In the genomic region with DNA sequence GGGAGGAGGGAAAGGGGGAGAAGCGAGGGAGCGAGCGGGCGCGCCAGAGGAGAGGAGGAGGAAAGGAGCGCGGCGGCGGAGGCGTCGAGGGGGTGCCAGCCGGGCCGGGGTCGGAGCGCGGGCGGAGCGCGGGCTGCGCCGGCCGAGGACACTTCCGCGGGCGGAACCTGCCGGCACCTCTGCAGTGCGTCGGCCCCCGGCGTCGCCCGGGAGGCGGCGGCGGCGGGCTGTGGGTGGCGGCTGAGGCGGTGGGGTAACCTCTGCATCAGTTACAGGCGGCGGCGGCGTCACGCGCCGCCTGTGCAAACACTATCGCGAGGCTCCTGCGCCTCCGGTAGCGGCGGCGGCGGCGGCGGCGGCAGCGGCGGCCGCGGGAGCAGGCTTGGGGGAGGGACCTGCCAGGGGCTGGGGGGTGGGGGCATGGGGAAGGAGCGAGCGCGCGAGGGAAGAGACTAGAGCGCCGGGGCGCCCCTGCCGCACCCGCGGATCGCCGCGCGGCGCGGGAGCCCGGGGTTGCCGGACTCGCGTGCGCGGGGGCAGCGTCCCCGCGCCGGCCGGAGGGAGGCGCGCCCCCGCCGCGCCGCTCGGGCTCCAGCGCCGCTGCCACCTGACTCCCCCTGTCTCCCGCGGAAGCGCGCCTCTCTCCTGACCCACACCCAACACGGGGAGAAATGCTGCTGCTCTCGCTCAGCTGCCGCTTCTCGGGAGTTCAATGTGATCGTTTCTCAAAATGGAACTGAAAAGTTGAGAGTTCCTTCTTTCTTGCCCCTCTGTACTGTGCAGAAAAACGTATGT, we compare ENCODE assay signal across 1 cellular context.
TF ChIP-seq lines count a peak whose summit lies in the region.

A gene (minus strand): TSS at position 264 of the 795 bp plus-strand sequence. CDS start 465 bp downstream, outside the sequence.

TF ChIP-seq in K562, 482 proteins besides CTCF, POLR2A, EP300 and RAD21 (continued from another document and continues in another):
- TF ChIP-seq, protein P1, sequence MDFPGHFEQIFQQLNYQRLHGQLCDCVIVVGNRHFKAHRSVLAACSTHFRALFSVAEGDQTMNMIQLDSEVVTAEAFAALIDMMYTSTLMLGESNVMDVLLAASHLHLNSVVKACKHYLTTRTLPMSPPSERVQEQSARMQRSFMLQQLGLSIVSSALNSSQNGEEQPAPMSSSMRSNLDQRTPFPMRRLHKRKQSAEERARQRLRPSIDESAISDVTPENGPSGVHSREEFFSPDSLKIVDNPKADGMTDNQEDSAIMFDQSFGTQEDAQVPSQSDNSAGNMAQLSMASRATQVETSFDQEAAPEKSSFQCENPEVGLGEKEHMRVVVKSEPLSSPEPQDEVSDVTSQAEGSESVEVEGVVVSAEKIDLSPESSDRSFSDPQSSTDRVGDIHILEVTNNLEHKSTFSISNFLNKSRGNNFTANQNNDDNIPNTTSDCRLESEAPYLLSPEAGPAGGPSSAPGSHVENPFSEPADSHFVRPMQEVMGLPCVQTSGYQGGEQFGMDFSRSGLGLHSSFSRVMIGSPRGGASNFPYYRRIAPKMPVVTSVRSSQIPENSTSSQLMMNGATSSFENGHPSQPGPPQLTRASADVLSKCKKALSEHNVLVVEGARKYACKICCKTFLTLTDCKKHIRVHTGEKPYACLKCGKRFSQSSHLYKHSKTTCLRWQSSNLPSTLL (IDR thresholded peaks at IDR 0.05) = no peak
- TF ChIP-seq ZNF124 (CRISPR knock-in tag; IDR thresholded peaks at IDR 0.05) = no peak
- TF ChIP-seq, protein P2, sequence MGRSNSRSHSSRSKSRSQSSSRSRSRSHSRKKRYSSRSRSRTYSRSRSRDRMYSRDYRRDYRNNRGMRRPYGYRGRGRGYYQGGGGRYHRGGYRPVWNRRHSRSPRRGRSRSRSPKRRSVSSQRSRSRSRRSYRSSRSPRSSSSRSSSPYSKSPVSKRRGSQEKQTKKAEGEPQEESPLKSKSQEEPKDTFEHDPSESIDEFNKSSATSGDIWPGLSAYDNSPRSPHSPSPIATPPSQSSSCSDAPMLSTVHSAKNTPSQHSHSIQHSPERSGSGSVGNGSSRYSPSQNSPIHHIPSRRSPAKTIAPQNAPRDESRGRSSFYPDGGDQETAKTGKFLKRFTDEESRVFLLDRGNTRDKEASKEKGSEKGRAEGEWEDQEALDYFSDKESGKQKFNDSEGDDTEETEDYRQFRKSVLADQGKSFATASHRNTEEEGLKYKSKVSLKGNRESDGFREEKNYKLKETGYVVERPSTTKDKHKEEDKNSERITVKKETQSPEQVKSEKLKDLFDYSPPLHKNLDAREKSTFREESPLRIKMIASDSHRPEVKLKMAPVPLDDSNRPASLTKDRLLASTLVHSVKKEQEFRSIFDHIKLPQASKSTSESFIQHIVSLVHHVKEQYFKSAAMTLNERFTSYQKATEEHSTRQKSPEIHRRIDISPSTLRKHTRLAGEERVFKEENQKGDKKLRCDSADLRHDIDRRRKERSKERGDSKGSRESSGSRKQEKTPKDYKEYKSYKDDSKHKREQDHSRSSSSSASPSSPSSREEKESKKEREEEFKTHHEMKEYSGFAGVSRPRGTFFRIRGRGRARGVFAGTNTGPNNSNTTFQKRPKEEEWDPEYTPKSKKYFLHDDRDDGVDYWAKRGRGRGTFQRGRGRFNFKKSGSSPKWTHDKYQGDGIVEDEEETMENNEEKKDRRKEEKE (IDR thresholded peaks at IDR 0.05; ENCODE audit: borderline replicate concordance in 1 of 2, control insufficient read depth in 1 of 2, low read depth in 2 of 2, low read length in 1 of 2) = no peak
- TF ChIP-seq ZKSCAN3 (CRISPR knock-in tag; IDR thresholded peaks at IDR 0.05) = peak; percentile 78
- TF ChIP-seq, protein P3, sequence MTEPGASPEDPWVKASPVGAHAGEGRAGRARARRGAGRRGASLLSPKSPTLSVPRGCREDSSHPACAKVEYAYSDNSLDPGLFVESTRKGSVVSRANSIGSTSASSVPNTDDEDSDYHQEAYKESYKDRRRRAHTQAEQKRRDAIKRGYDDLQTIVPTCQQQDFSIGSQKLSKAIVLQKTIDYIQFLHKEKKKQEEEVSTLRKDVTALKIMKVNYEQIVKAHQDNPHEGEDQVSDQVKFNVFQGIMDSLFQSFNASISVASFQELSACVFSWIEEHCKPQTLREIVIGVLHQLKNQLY (CRISPR knock-in tag; conservative IDR thresholded peaks at IDR 0.05) = no peak; a peak in 1 of 4 replicates
- no peak for TF ChIP-seq MED1 (CRISPR knock-in tag; IDR thresholded peaks at IDR 0.05; ENCODE audit: borderline replicate concordance)
- TF ChIP-seq SPI1 (IDR thresholded peaks at IDR 0.05; ENCODE audit: borderline replicate concordance, low read depth, low read length) = 0 out of 2 replicates have a peak, but pooled peaks have one; percentile 13
- no peak for TF ChIP-seq RBM14 (IDR thresholded peaks at IDR 0.05; ENCODE audit: borderline replicate concordance, insufficient read depth, low read depth, low read length)
- TF ChIP-seq NR3C1 (CRISPR knock-in tag; IDR thresholded peaks at IDR 0.05) = no peak
- peak; percentile 64; the same call in 1 of the 2 replicates for TF ChIP-seq ERF (CRISPR knock-in tag; IDR thresholded peaks at IDR 0.05)
- TF ChIP-seq, protein P4, sequence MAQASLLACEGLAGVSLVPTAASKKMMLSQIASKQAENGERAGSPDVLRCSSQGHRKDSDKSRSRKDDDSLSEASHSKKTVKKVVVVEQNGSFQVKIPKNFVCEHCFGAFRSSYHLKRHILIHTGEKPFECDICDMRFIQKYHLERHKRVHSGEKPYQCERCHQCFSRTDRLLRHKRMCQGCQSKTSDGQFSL (CRISPR knock-in tag; IDR thresholded peaks at IDR 0.05) = no peak; the same call in 1 of the 2 replicates
- TF ChIP-seq, protein P4 (tag; IDR thresholded peaks at IDR 0.05) = no peak
- TF ChIP-seq ZNF445 (CRISPR knock-in tag; IDR thresholded peaks at IDR 0.05; ENCODE audit: low read depth) = no peak
- no peak for TF ChIP-seq NFATC3 (IDR thresholded peaks at IDR 0.05)
- TF ChIP-seq JUNB (CRISPR knock-in tag; conservative IDR thresholded peaks at IDR 0.05) = no peak
- peak; percentile 28; the same call in 1 of the 2 replicates for TF ChIP-seq RFX5 (IDR thresholded peaks at IDR 0.05; ENCODE audit: low read depth, low read length)
- TF ChIP-seq ZFX (CRISPR knock-in tag; IDR thresholded peaks at IDR 0.05) = no peak
- no peak for TF ChIP-seq SIX5 (IDR thresholded peaks at IDR 0.05; ENCODE audit: borderline replicate concordance in 1 of 2, insufficient read depth in 1 of 2, low read depth in 1 of 2, low read length in 2 of 2)
- TF ChIP-seq PYGO2 (tag; IDR thresholded peaks at IDR 0.05) = no peak
- TF ChIP-seq, protein P5, sequence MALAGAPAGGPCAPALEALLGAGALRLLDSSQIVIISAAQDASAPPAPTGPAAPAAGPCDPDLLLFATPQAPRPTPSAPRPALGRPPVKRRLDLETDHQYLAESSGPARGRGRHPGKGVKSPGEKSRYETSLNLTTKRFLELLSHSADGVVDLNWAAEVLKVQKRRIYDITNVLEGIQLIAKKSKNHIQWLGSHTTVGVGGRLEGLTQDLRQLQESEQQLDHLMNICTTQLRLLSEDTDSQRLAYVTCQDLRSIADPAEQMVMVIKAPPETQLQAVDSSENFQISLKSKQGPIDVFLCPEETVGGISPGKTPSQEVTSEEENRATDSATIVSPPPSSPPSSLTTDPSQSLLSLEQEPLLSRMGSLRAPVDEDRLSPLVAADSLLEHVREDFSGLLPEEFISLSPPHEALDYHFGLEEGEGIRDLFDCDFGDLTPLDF (CRISPR knock-in tag; IDR thresholded peaks at IDR 0.05) = no peak
- TF ChIP-seq, protein P6, sequence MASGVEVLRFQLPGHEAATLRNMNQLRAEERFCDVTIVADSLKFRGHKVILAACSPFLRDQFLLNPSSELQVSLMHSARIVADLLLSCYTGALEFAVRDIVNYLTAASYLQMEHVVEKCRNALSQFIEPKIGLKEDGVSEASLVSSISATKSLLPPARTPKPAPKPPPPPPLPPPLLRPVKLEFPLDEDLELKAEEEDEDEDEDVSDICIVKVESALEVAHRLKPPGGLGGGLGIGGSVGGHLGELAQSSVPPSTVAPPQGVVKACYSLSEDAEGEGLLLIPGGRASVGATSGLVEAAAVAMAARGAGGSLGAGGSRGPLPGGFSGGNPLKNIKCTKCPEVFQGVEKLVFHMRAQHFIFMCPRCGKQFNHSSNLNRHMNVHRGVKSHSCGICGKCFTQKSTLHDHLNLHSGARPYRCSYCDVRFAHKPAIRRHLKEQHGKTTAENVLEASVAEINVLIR (CRISPR knock-in tag; IDR thresholded peaks at IDR 0.05) = no peak
- TF ChIP-seq, protein P7, sequence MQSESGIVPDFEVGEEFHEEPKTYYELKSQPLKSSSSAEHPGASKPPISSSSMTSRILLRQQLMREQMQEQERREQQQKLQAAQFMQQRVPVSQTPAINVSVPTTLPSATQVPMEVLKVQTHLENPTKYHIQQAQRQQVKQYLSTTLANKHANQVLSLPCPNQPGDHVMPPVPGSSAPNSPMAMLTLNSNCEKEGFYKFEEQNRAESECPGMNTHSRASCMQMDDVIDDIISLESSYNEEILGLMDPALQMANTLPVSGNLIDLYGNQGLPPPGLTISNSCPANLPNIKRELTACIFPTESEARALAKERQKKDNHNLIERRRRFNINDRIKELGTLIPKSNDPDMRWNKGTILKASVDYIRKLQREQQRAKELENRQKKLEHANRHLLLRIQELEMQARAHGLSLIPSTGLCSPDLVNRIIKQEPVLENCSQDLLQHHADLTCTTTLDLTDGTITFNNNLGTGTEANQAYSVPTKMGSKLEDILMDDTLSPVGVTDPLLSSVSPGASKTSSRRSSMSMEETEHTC (IDR thresholded peaks at IDR 0.05) = peak; percentile 73
- TF ChIP-seq, protein P8, sequence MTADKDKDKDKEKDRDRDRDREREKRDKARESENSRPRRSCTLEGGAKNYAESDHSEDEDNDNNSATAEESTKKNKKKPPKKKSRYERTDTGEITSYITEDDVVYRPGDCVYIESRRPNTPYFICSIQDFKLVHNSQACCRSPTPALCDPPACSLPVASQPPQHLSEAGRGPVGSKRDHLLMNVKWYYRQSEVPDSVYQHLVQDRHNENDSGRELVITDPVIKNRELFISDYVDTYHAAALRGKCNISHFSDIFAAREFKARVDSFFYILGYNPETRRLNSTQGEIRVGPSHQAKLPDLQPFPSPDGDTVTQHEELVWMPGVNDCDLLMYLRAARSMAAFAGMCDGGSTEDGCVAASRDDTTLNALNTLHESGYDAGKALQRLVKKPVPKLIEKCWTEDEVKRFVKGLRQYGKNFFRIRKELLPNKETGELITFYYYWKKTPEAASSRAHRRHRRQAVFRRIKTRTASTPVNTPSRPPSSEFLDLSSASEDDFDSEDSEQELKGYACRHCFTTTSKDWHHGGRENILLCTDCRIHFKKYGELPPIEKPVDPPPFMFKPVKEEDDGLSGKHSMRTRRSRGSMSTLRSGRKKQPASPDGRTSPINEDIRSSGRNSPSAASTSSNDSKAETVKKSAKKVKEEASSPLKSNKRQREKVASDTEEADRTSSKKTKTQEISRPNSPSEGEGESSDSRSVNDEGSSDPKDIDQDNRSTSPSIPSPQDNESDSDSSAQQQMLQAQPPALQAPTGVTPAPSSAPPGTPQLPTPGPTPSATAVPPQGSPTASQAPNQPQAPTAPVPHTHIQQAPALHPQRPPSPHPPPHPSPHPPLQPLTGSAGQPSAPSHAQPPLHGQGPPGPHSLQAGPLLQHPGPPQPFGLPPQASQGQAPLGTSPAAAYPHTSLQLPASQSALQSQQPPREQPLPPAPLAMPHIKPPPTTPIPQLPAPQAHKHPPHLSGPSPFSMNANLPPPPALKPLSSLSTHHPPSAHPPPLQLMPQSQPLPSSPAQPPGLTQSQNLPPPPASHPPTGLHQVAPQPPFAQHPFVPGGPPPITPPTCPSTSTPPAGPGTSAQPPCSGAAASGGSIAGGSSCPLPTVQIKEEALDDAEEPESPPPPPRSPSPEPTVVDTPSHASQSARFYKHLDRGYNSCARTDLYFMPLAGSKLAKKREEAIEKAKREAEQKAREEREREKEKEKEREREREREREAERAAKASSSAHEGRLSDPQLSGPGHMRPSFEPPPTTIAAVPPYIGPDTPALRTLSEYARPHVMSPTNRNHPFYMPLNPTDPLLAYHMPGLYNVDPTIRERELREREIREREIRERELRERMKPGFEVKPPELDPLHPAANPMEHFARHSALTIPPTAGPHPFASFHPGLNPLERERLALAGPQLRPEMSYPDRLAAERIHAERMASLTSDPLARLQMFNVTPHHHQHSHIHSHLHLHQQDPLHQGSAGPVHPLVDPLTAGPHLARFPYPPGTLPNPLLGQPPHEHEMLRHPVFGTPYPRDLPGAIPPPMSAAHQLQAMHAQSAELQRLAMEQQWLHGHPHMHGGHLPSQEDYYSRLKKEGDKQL (CRISPR knock-in tag; IDR thresholded peaks at IDR 0.05; ENCODE audit: borderline replicate concordance) = no peak
- TF ChIP-seq, protein P9, sequence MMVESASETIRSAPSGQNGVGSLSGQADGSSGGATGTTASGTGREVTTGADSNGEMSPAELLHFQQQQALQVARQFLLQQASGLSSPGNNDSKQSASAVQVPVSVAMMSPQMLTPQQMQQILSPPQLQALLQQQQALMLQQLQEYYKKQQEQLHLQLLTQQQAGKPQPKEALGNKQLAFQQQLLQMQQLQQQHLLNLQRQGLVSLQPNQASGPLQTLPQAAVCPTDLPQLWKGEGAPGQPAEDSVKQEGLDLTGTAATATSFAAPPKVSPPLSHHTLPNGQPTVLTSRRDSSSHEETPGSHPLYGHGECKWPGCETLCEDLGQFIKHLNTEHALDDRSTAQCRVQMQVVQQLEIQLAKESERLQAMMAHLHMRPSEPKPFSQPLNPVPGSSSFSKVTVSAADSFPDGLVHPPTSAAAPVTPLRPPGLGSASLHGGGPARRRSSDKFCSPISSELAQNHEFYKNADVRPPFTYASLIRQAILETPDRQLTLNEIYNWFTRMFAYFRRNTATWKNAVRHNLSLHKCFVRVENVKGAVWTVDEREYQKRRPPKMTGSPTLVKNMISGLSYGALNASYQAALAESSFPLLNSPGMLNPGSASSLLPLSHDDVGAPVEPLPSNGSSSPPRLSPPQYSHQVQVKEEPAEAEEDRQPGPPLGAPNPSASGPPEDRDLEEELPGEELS (CRISPR knock-in tag; IDR thresholded peaks at IDR 0.05; ENCODE audit: borderline replicate concordance) = no peak
- TF ChIP-seq, protein P10, sequence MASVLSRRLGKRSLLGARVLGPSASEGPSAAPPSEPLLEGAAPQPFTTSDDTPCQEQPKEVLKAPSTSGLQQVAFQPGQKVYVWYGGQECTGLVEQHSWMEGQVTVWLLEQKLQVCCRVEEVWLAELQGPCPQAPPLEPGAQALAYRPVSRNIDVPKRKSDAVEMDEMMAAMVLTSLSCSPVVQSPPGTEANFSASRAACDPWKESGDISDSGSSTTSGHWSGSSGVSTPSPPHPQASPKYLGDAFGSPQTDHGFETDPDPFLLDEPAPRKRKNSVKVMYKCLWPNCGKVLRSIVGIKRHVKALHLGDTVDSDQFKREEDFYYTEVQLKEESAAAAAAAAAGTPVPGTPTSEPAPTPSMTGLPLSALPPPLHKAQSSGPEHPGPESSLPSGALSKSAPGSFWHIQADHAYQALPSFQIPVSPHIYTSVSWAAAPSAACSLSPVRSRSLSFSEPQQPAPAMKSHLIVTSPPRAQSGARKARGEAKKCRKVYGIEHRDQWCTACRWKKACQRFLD (CRISPR knock-in tag; IDR thresholded peaks at IDR 0.05) = peak; percentile 87; the same call in 1 of the 2 replicates
- TF ChIP-seq NCOA6 (IDR thresholded peaks at IDR 0.05) = no peak
